Comparison of ENCODE assay signal across 18 cellular contexts in genomic region chr1:210367561-210367960, GRCh38. TPM values are rescaled to one million over a fixed set of nuclear protein-coding genes. Genes with fewer than 3 reads are reported as not detected.
A peak's percentile ranks its signal among the peaks of the same experiment; 100 is the strongest.
DNase-seq lines count a peak whose midpoint lies in the region; ATAC-seq and TF ChIP-seq lines count a peak whose summit lies in the region.
"Had no signal": no experiment of that assay in that cellular context is flagged by ENCODE, and none has a peak within 500 bp of the region (broad histone marks: within the 10 kb centered on the region; RNA-seq: fewer than 3 reads in every experiment).

No MANE protein-coding gene starts in this region.

- intact Hi-C loops in left lung (cut with DNase I), result no loop called here

- H3K4me3 ChIP-seq in GM23338 (no peak overlapping the region), left lung (no peak overlapping the region), MG63 (no peak overlapping the region)
- H3K4me3 ChIP-seq: Peyer's patch, SJSA1 had no signal

- H3K9me3 ChIP-seq in left lung (no peaks in the 10 kb centered on the region), MG63 (no peaks in the 10 kb centered on the region)
- H3K9me3 ChIP-seq: Peyer's patch, SJSA1 had no signal

- no peaks in the 10 kb centered on the region for H3K9me2 ChIP-seq in GM23338 (ENCODE audit: insufficient read depth)

- H3K4me3 Mint-ChIP-seq in GM23338, result no peak overlapping the region

- H3K36me3 ChIP-seq in GM23338 (ENCODE audit: insufficient read depth) (no peaks in the 10 kb centered on the region), left lung (no peaks in the 10 kb centered on the region), MG63 (no peaks in the 10 kb centered on the region)
- H3K36me3 ChIP-seq: Peyer's patch, SJSA1 had no signal

- DNase-seq in Ammon's horn (ENCODE audit: low spot score) (peak; percentile 51), GM23338 (ENCODE audit: low spot score) (no peak), SW480 (ENCODE audit: low spot score) (peak; percentile 73), left lung (no peak), NK-92 (lab: John Stamatoyannopoulos, UW; ENCODE audit: unreplicated experiment) (no peak), MG63 (no peak), NCI-H1105 treated with DMSO at 0.1 percent for 48 hours (lab: John Stamatoyannopoulos, UW) (no peak)
- DNase-seq: DMS79, IMR-90, NCI-H1092 treated with DMSO at 0.1 percent for 48 hours, NCI-H2081 treated with DMSO at 0.1 percent for 48 hours, NCI-H226, NCI-H524, Peyer's patch had no signal

- no peak for ATAC-seq in GM23338
- peak; percentile 29 for ATAC-seq in left lung
- no peak for ATAC-seq in HG03039 (IDR thresholded peaks at IDR 0.05; ENCODE audit: unreplicated experiment)

- H3K27me3 Mint-ChIP-seq in GM23338 (ENCODE audit: insufficient read depth, low read depth, poor library complexity), result peaks cover 8% of the 10 kb centered on the region

- no peak overlapping the region for H3K27ac ChIP-seq in GM23338 (ENCODE audit: low read depth)
- no peak overlapping the region for H3K27ac ChIP-seq in left lung
- H3K27ac ChIP-seq: C4-2B, HL-60, Peyer's patch, SJSA1 had no signal

- H3K27me3 ChIP-seq in GM23338 (ENCODE audit: insufficient read depth), result peaks cover 4% of the 10 kb centered on the region; the same call in 1 of the 2 replicates
- no peaks in the 10 kb centered on the region for H3K27me3 ChIP-seq in left lung
- H3K27me3 ChIP-seq in MG63, result no peaks in the 10 kb centered on the region
- H3K27me3 ChIP-seq: Peyer's patch, SJSA1 had no signal

- TF ChIP-seq CTCF in GM23338 (conservative IDR thresholded peaks at IDR 0.05; ENCODE audit: low read depth in 2 of 2) (no peak), left lung (IDR thresholded peaks at IDR 0.05) (no peak)

- H3K4me2 ChIP-seq in GM23338, result peak overlapping the region; percentile 15; the same call in 1 of the 2 replicates

- no peaks in the 10 kb centered on the region for H4K20me1 ChIP-seq in GM23338 (replicated peaks; ENCODE audit: insufficient read depth)

- H3K4me1 Mint-ChIP-seq in GM23338, result peaks cover 47% of the 10 kb centered on the region

- H3K79me2 ChIP-seq in GM23338 (replicated peaks; ENCODE audit: insufficient read depth), result no peaks in the 10 kb centered on the region

- no peaks in the 10 kb centered on the region for H3F3A ChIP-seq in GM23338 (replicated peaks; ENCODE audit: low read depth)

- H3K27ac Mint-ChIP-seq in GM23338, result no peak overlapping the region

- no peaks in the 10 kb centered on the region for H3K9me3 Mint-ChIP-seq in GM23338

- H3K4me1 ChIP-seq in GM23338 (ENCODE audit: insufficient read depth) (peaks cover 34% of the 10 kb centered on the region), left lung (peaks cover 0 to 5% of the 10 kb centered on the region in 2 donors)
- H3K4me1 ChIP-seq: SJSA1 had no signal

- H3K36me3 Mint-ChIP-seq in GM23338 (ENCODE audit: low read depth), result no peaks in the 10 kb centered on the region

- no peak overlapping the region for H2AFZ ChIP-seq in GM23338

TF ChIP-seq in GM23338, 12 proteins besides CTCF, POLR2A, EP300 and RAD21 (continues in another document):
- TF ChIP-seq ZNF462 (CRISPR knock-in tag; IDR thresholded peaks at IDR 0.05), result no peak
- no peak for TF ChIP-seq POLR2AphosphoS5 (IDR thresholded peaks at IDR 0.05; ENCODE audit: low read depth)
- TF ChIP-seq EZH2phosphoT487 (IDR thresholded peaks at IDR 0.05; ENCODE audit: unreplicated experiment), result no peak
- no peak for TF ChIP-seq NANOG (IDR thresholded peaks at IDR 0.05; ENCODE audit: borderline replicate concordance)
- TF ChIP-seq STAT1 (IDR thresholded peaks at IDR 0.05; ENCODE audit: unreplicated experiment), result no peak
- TF ChIP-seq REST (IDR thresholded peaks at IDR 0.05; ENCODE audit: unreplicated experiment), result no peak

RNA-seq across cellular contexts. Expression of gene HHAT, which starts 38.9 kb away (rescaled TPM):
- 0.54 and 0.66 TPM in 2 replicates for total RNA-seq in GM23338 (2014; rRNA removed; shearing (Covaris generic))
- 0.11 and 0.17 TPM in 2 replicates for polyA plus RNA-seq in GM23338 (2016; fragmentation: Nextera tagmentation; extraction: Ambion mirVana)
- total RNA-seq in left lung, result 1 to 10 TPM; 3.4 to 8.6 TPM
- total RNA-seq in MG63 (2014; rRNA removed; shearing (Covaris generic); ENCODE audit: low replicate concordance), result 0.30 and 5.3 TPM in 2 replicates

Comparison
In these comparisons a context has a peak if more than half of its experiments do, and no peak if none do; other contexts are left out.
1. DNase-seq: peak in Ammon's horn (single experiment) and SW480 (single experiment); none in GM23338 (single experiment), left lung (0 of 2), NK-92 (single experiment), MG63 (single experiment) and NCI-H1105 treated with DMSO at 0.1 percent for 48 hours (single experiment).